In the genomic region with DNA sequence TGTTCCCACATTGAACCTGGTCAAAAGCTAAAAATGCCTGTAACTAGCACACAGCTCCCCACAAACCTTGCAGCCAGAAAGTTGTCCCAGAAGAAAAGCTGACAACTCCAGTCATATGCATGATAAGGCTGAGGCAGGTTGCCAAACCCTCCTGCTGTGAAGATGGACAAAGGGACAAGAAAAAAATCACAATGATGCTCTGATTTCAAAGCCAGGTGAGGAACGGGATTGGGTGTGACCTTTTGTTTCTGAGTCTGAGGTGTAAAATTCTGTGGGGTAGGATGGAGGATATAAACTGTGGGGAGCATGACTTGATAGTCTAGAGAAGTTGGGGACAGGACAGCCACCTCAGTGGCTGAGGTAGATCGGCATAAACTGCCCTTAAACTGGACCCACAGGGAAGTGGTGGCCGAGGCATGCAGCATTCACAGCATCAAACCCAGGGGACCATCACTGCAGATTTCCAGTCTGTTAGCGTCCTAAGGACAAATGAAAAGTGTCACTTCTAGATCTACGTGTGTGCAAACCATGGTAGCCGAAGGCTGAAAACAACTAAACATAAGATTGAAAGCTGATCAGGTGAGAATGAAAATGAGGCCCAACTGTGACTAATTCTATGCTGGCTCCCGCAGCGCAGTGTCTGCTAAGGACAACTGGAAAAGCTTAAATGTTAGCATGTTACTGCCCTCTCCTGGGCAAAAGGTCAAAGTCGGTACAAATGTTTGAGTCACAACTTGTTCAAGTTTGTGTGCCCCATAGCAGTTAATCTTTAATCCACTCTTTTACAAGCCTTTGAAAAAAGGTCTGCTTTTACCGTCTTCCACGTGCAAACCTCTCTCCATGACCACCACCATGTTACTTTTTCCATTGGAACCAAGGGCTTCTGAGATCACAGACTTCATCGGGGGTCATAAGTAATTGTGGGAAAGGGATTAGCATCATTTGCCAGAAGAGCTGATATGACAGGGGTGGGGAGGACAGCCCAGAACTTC, we compare ENCODE assay signal across 1 cellular context.
TF ChIP-seq lines count a peak whose summit lies in the region.

No MANE protein-coding gene starts in this region.

TF ChIP-seq in IMR-90, 13 proteins besides CTCF, POLR2A, EP300 and RAD21 (continued from another document):
- no peak for TF ChIP-seq ELK1 (IDR thresholded peaks at IDR 0.05; ENCODE audit: borderline replicate concordance, low read depth, low read length)
